17 cellular contexts compared by ENCODE assay signal in the genomic region with DNA sequence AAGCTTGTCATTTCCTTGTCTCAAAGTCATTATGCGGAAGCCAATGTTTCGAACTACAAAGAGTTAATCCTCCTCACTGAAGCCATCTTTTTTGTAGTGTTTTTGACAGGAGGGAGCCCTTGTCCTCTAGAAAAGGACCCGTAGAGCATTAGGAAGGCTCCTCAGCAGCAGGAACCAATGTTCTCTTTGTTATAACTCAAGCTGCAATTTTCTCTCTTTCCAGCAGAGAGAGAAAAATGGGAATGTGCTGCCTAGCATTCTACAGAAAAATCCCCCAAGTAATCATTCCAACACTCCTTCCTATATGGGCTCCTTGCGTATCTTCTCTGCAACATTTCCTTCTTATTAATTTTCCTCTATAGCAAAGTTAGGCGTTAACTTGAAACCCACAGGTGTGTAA. TPM values are rescaled to one million over a fixed set of nuclear protein-coding genes. Genes with fewer than 3 reads are reported as not detected.
DNase-seq lines count a peak whose midpoint lies in the region; ATAC-seq and TF ChIP-seq lines count a peak whose summit lies in the region.
"Had no signal": no experiment of that assay in that cellular context is flagged by ENCODE, and none has a peak within 500 bp of the region (broad histone marks: within the 10 kb centered on the region; RNA-seq: fewer than 3 reads in every experiment).

No MANE protein-coding gene starts in this region.

- H3K4me3 ChIP-seq in endodermal cell (ENCODE audit: low read length) = no peak overlapping the region
- H3K4me3 ChIP-seq: esophagus muscularis mucosa, HAP-1, pancreas, uterus had no signal

- DNase-seq in G401 (ENCODE audit: low spot score) (peak; percentile 40), NCI-H2227 treated with DMSO at 0.1 percent for 48 hours (lab: John Stamatoyannopoulos, UW) (peak; percentile 2), endodermal cell (no peak), pons (ENCODE audit: low spot score) (peak; percentile 69), KG1 (lab: John Stamatoyannopoulos, UW) (no peak), NCI-H82 treated with DMSO at 0.1 percent for 48 hours (lab: John Stamatoyannopoulos, UW; ENCODE audit: unreplicated experiment) (no peak)
- DNase-seq: Calu3; NCI-H2081; NCI-H524 treated with DMSO at 0.1 percent for 48 hours; pancreas; stimulated activated CD4-positive, alpha-beta T cell treated with anti-CD3 and anti-CD28 coated beads, Interleukin-4, amount 100 ng/mL, for 1 hour; uterus had no signal

- peaks cover 23% of the 10 kb centered on the region for H3K4me1 Mint-ChIP-seq in endodermal cell

- in situ Hi-C loops in G401 (cut with HindIII; ENCODE audit: low sequenced_read_pairs) = no loop called here

- no peaks in the 10 kb centered on the region for H3K27me3 ChIP-seq in endodermal cell (ENCODE audit: control insufficient read depth, insufficient read depth, low read length, poor library complexity, severe bottlenecking)
- H3K27me3 ChIP-seq: esophagus muscularis mucosa, pancreas, uterus had no signal

- peaks cover 5% of the 10 kb centered on the region for H3K4me1 ChIP-seq in endodermal cell (ENCODE audit: control insufficient read depth, insufficient read depth, low read length)
- H3K4me1 ChIP-seq: esophagus muscularis mucosa, HAP-1, pancreas, uterus had no signal

- H3K9ac ChIP-seq in endodermal cell (ENCODE audit: extremely low read depth, low read length, poor library complexity, severe bottlenecking) = no peak overlapping the region

- no peak overlapping the region for H3K4me3 Mint-ChIP-seq in endodermal cell
- H3K4me3 Mint-ChIP-seq: IgD-negative memory B cell had no signal

- no peaks in the 10 kb centered on the region for H3K9me3 Mint-ChIP-seq in endodermal cell
- H3K9me3 Mint-ChIP-seq: IgD-negative memory B cell had no signal

- 68 to 77% methylated on average over 4 to 5 of the region's 5 CpGs for WGBS in endodermal cell (ENCODE audit: insufficient coverage in 1 of 2, insufficient read length in 1 of 2), 2 experiments

- peak; percentile 34 for TF ChIP-seq CTCF in endodermal cell (conservative IDR thresholded peaks at IDR 0.05)

- H3K36me3 Mint-ChIP-seq in endodermal cell (ENCODE audit: low read depth) = no peaks in the 10 kb centered on the region
- H3K36me3 Mint-ChIP-seq: IgD-negative memory B cell had no signal

- no peaks in the 10 kb centered on the region for H3K9me3 ChIP-seq in endodermal cell (ENCODE audit: control insufficient read depth, low read length)
- H3K9me3 ChIP-seq: esophagus muscularis mucosa, HAP-1, pancreas, uterus had no signal

- no peaks in the 10 kb centered on the region for H3K36me3 ChIP-seq in endodermal cell (ENCODE audit: control insufficient read depth, insufficient read depth, low read length)
- H3K36me3 ChIP-seq: esophagus muscularis mucosa, HAP-1, pancreas, uterus had no signal

- H3K27me3 Mint-ChIP-seq in endodermal cell (ENCODE audit: insufficient read depth) = peaks cover 2% of the 10 kb centered on the region

- no peak for ATAC-seq in GM19397 (IDR thresholded peaks at IDR 0.05; ENCODE audit: unreplicated experiment)
- ATAC-seq: activated CD4-positive, CD25-positive, alpha-beta regulatory T cell treated with anti-CD3 and anti-CD28 coated beads, Interleukin-2, amount 50 U/mL, for 24 hours; pancreas had no signal

- H3K27ac ChIP-seq in endodermal cell (ENCODE audit: low read depth, low read length) = peak overlapping the region; percentile 6
- H3K27ac ChIP-seq: esophagus muscularis mucosa, pancreas, uterus had no signal

- H3K27ac Mint-ChIP-seq in endodermal cell = no peak overlapping the region
- H3K27ac Mint-ChIP-seq: IgD-negative memory B cell had no signal

RNA-seq across cellular contexts. Expression of gene SC5D, which starts 30.6 kb away (rescaled TPM):
- 11.0 and 19.4 TPM in 2 replicates for total RNA-seq in G401 (2014; rRNA removed; shearing (Covaris generic))
- 10 to 100 TPM; 66.0 to 70.9 TPM for total RNA-seq in endodermal cell
- 183 TPM for polyA plus RNA-seq in endodermal cell (2013, experiment 1 of 2)
- 180 TPM for polyA plus RNA-seq in endodermal cell (2013, experiment 2 of 2)

Comparison
In these comparisons a context has a peak if more than half of its experiments do, and no peak if none do; other contexts are left out.
1. DNase-seq: peak in G401 (single experiment), NCI-H2227 treated with DMSO at 0.1 percent for 48 hours (single experiment) and pons (single experiment); none in endodermal cell (single experiment), KG1 (single experiment) and NCI-H82 treated with DMSO at 0.1 percent for 48 hours (single experiment).